Comparison of ENCODE assay signal across 1 cellular context in genomic region chr1:61049850-61050540, GRCh38.
TF ChIP-seq lines count a peak whose summit lies in the region.

No MANE protein-coding gene starts in this region.

TF ChIP-seq in Ishikawa, 13 proteins besides CTCF, POLR2A, EP300 and RAD21 (continued from another document):
- no peak for TF ChIP-seq REST (IDR thresholded peaks at IDR 0.05; ENCODE audit: low read depth)
- no peak; the same call in none of the 2 replicates for TF ChIP-seq MAX (IDR thresholded peaks at IDR 0.05)
- TF ChIP-seq TCF12 (IDR thresholded peaks at IDR 0.05; ENCODE audit: low read depth) = peak; percentile 35; the same call in 1 of the 2 replicates
- no peak for TF ChIP-seq USF1 (IDR thresholded peaks at IDR 0.05)
- peak; percentile 40; the same call in 1 of the 2 replicates for TF ChIP-seq TEAD4 (IDR thresholded peaks at IDR 0.05)
TF ChIP-seq in Ishikawa: peak in this region for 4.
